ENCODE assay signal across 9 cellular contexts in the genomic region with DNA sequence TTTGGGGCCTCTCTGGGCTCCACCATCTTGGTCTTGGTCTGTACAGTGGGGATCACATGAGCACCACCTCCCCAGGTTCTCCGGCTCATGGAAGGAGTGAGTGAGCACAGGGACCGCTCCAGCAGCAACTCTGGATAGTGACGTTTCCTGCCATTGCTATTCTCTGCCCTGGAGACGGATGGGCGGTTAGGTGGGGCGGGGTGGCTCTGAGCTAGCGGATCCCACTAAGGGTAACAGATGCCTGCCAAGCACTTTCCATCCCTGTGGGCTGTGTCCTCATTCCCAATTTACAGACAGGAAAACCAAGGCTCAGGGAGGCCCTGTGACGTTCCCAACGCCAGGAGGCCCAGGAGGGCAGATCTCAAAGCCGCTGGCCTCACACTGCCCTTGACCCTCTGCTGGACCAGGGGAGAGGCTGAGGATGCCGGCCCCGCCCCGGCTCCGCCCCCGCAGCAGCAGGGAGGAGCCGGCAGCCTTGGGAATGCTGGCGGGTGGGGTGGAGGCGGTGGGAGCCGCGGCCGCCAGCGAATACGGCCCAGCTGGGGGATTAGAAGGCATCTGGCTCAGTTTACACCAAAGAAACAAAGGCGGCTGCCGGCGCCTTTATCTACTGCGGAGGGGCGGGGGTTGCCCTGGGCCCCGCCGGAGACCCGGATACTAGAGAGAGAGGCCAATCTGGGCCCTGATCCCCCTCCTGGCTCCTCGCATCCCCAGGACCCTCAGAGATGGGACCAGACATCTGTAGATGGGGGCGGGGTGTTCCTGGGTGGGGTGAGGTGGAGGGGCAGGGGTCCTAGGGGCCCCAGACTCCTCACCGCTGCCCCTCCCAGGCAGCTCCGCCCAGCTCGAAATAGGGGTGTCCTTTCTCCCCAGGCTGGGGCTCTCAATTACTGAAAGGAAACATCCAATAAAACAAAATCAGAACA.
DNase-seq lines count a peak whose midpoint lies in the region; ATAC-seq and TF ChIP-seq lines count a peak whose summit lies in the region.
"Had no signal": no experiment of that assay in that cellular context is flagged by ENCODE, and none has a peak within 500 bp of the region (broad histone marks: within the 10 kb centered on the region; RNA-seq: fewer than 3 reads in every experiment).

No MANE protein-coding gene starts in this region.

- POLR2A ChIA-PET in activated CD4-positive, alpha-beta memory T cell treated with anti-CD3 and anti-CD28 coated beads for 36 hours (lab: Charles Lee) = no interaction called here

- no peak overlapping the region for H3K4me3 Mint-ChIP-seq in activated CD4-positive, alpha-beta memory T cell treated with anti-CD3 and anti-CD28 coated beads for 36 hours

- H3K27ac ChIP-seq in parathyroid adenoma = no peak overlapping the region

- peaks cover 18% of the 10 kb centered on the region for H3K27me3 Mint-ChIP-seq in activated CD4-positive, alpha-beta memory T cell treated with anti-CD3 and anti-CD28 coated beads for 36 hours

- H3K4me1 ChIP-seq in NT2/D1 (ENCODE audit: insufficient read depth, insufficient read length) = peaks cover 40% of the 10 kb centered on the region
- H3K4me1 ChIP-seq in parathyroid adenoma = peaks cover 2% of the 10 kb centered on the region

- CTCF ChIA-PET in activated CD4-positive, alpha-beta memory T cell treated with anti-CD3 and anti-CD28 coated beads for 36 hours (lab: Charles Lee) = interaction anchor here (0.8 kb wide), 1 partner anchor 19 kb away, joined by 3 read pairs; no protein-coding TSS in a partner anchor

- TF ChIP-seq CTCF in fibroblast of villous mesenchyme (IDR thresholded peaks at IDR 0.05; ENCODE audit: insufficient read depth, low read depth, low read length) (peak; percentile 12), parathyroid adenoma (IDR thresholded peaks at IDR 0.05) (no peak)

- DNase-seq in DMS114 treated with DMSO at 0.1 percent for 48 hours (lab: John Stamatoyannopoulos, UW; ENCODE audit: unreplicated experiment) (peak; percentile 48), NT2/D1 (ENCODE audit: low read depth, low spot score) (peak; percentile 92), fibroblast of villous mesenchyme (ENCODE audit: low read depth) (peak; percentile 96), AML-193 (lab: John Stamatoyannopoulos, UW) (no peak)
- DNase-seq in activated CD4-positive, alpha-beta memory T cell treated with anti-CD3 and anti-CD28 coated beads for 36 hours = no peak
- DNase-seq: activated CD8-positive, alpha-beta memory T cell treated with anti-CD3 and anti-CD28 coated beads, Interleukin-2, amount 50 U/mL, for 4 hours had no signal

- peak overlapping the region; percentile 24 for H3K4me2 ChIP-seq in parathyroid adenoma (ENCODE audit: low read length)

- peaks cover 19% of the 10 kb centered on the region for H3K79me2 ChIP-seq in parathyroid adenoma

- H3K9me3 ChIP-seq in NT2/D1 (ENCODE audit: insufficient read depth, low read length) (no peaks in the 10 kb centered on the region), parathyroid adenoma (ENCODE audit: control insufficient read depth, low read length) (no peaks in the 10 kb centered on the region)

- ATAC-seq in HG03432 (IDR thresholded peaks at IDR 0.05; ENCODE audit: unreplicated experiment) (no peak), GM21529 (IDR thresholded peaks at IDR 0.05; ENCODE audit: unreplicated experiment) (no peak)

- H3K36me3 ChIP-seq in NT2/D1 (ENCODE audit: insufficient read depth, insufficient read length, low read length) = no peaks in the 10 kb centered on the region
- no peaks in the 10 kb centered on the region for H3K36me3 ChIP-seq in parathyroid adenoma (ENCODE audit: control insufficient read depth, insufficient read depth, low read length)

- H3K4me3 ChIP-seq in NT2/D1 (ENCODE audit: insufficient read length, low read depth) = peak overlapping the region; percentile 17
- H3K4me3 ChIP-seq in fibroblast of villous mesenchyme (ENCODE audit: low read depth, low read length) = peak overlapping the region; percentile 41
- H3K4me3 ChIP-seq in parathyroid adenoma (ENCODE audit: low read depth, low read length) = no peak overlapping the region

- no peaks in the 10 kb centered on the region for H3K36me3 Mint-ChIP-seq in activated CD4-positive, alpha-beta memory T cell treated with anti-CD3 and anti-CD28 coated beads for 36 hours

- no peaks in the 10 kb centered on the region for H3K4me1 Mint-ChIP-seq in activated CD4-positive, alpha-beta memory T cell treated with anti-CD3 and anti-CD28 coated beads for 36 hours (ENCODE audit: low read depth)

- H3K9ac ChIP-seq in NT2/D1 (ENCODE audit: insufficient read length, low read depth) (peak overlapping the region; percentile 62), parathyroid adenoma (no peak overlapping the region)

- no peaks in the 10 kb centered on the region for H3K9me3 Mint-ChIP-seq in activated CD4-positive, alpha-beta memory T cell treated with anti-CD3 and anti-CD28 coated beads for 36 hours

- intact Hi-C loops in activated CD4-positive, alpha-beta memory T cell treated with anti-CD3 and anti-CD28 coated beads for 36 hours (cut with micrococcal nuclease) = no loop called here

- H3K27ac Mint-ChIP-seq in activated CD4-positive, alpha-beta memory T cell treated with anti-CD3 and anti-CD28 coated beads for 36 hours = no peak overlapping the region

- H3K27me3 ChIP-seq in NT2/D1 (ENCODE audit: insufficient read depth, insufficient read length) (no peaks in the 10 kb centered on the region), parathyroid adenoma (ENCODE audit: control insufficient read depth, insufficient read depth, low read length) (no peaks in the 10 kb centered on the region)

- no peak overlapping the region for H2AFZ ChIP-seq in parathyroid adenoma

Comparison
In these comparisons a context has a peak if more than half of its experiments do, and no peak if none do; other contexts are left out.
1. DNase-seq: peak in DMS114 treated with DMSO at 0.1 percent for 48 hours (single experiment), NT2/D1 (single experiment) and fibroblast of villous mesenchyme (single experiment); none in activated CD4-positive, alpha-beta memory T cell treated with anti-CD3 and anti-CD28 coated beads for 36 hours (single experiment) and AML-193 (0 of 2).